In genomic region chr3:196867155-196867506, GRCh38 we compare ENCODE assay signal across 8 cellular contexts. TPM values are rescaled to one million over a fixed set of nuclear protein-coding genes. Genes with fewer than 3 reads are reported as not detected.
DNase-seq lines count a peak whose midpoint lies in the region; ATAC-seq and TF ChIP-seq lines count a peak whose summit lies in the region.

No MANE protein-coding gene starts in this region.

- 0 out of 2 replicates have a peak, but pooled peaks cover 4% of the 10 kb centered on the region for H3K4me1 ChIP-seq in HUES48 (ENCODE audit: control insufficient read depth, insufficient read depth, low read length)
- peaks cover 24% of the 10 kb centered on the region for H3K4me1 ChIP-seq in body of pancreas
- peaks cover 17% of the 10 kb centered on the region for H3K4me1 ChIP-seq in mucosa of descending colon (ENCODE audit: low read depth)

- no peaks in the 10 kb centered on the region for H3K27me3 ChIP-seq in HUES48 (ENCODE audit: control insufficient read depth, insufficient read depth, low read length)
- H3K27me3 ChIP-seq in body of pancreas, result no peaks in the 10 kb centered on the region

- no peak for TF ChIP-seq CTCF in AG09309 (IDR thresholded peaks at IDR 0.05; ENCODE audit: control insufficient read depth, insufficient read depth, low read depth, low read length, missing control alignments)
- TF ChIP-seq CTCF in body of pancreas (IDR thresholded peaks at IDR 0.05), result no peak
- no peak for TF ChIP-seq CTCF in mucosa of descending colon (IDR thresholded peaks at IDR 0.05)

- no peak for TF ChIP-seq POLR2A in body of pancreas (IDR thresholded peaks at IDR 0.05)

- intact Hi-C loops in body of pancreas (cut with DNase I), result no loop called here
- intact Hi-C loops in mucosa of descending colon (cut with DNase I, micrococcal nuclease), result no loop called here

- no peak for ATAC-seq in body of pancreas
- ATAC-seq in mucosa of descending colon, result no peak

- DNase-seq in AG09309 (ENCODE audit: low read depth) (no peak), body of pancreas (no peak), mucosa of descending colon (no peak), cerebellum (ENCODE audit: low spot score) (no peak), AG08395 (ENCODE audit: low spot score) (no peak), HuH-7.5 (ENCODE audit: low spot score) (no peak)
- no peak for DNase-seq in activated CD4-positive, CD25-positive, alpha-beta regulatory T cell (lab: John Stamatoyannopoulos, UW)

- H3K27ac ChIP-seq in HUES48 (ENCODE audit: low read depth, low read length) (peak overlapping the region; percentile 88), body of pancreas (peak overlapping the region; percentile 76 to 98 (median 86))

- peak overlapping the region; percentile 55 for H3K4me3 ChIP-seq in AG09309 (ENCODE audit: control insufficient read depth, low read depth, low read length)
- H3K4me3 ChIP-seq in HUES48 (ENCODE audit: low read depth, low read length), result peak overlapping the region; percentile 90
- peak overlapping the region in 1 of 2 donors; percentile 99 for H3K4me3 ChIP-seq in body of pancreas
- H3K4me3 ChIP-seq in mucosa of descending colon, result peak overlapping the region; percentile 94

- H3K9me3 ChIP-seq in HUES48 (ENCODE audit: control insufficient read depth, insufficient read depth, low read length) (no peaks in the 10 kb centered on the region), body of pancreas (no peaks in the 10 kb centered on the region), mucosa of descending colon (no peaks in the 10 kb centered on the region)

- H3K9ac ChIP-seq in HUES48 (ENCODE audit: low read depth, low read length), result peak overlapping the region; percentile 60; the same call in 1 of the 2 replicates

- WGBS in body of pancreas, 2 donors, result 18 to 20% methylated on average over 6 of the region's 6 CpGs

- H3K36me3 ChIP-seq in HUES48 (ENCODE audit: control insufficient read depth, insufficient read depth, low read length), result no peaks in the 10 kb centered on the region
- no peaks in the 10 kb centered on the region for H3K36me3 ChIP-seq in body of pancreas (replicated peaks in 1 of 2; ENCODE audit: insufficient read depth in 1 of 2, low read depth in 2 of 2)
- no peaks in the 10 kb centered on the region for H3K36me3 ChIP-seq in mucosa of descending colon (ENCODE audit: low read depth)

RNA-seq across cellular contexts. Expression of gene SENP5, which starts 0.6 kb away (rescaled TPM):
- total RNA-seq in body of pancreas (10 to 100 TPM; 13.2 to 46.8 TPM), mucosa of descending colon (10 to 100 TPM; 24.3 to 48.1 (median 31.0) TPM), cerebellum (57.0 TPM)
